ENCODE assay signal across 10 cellular contexts in genomic region chr16:86578499-86579267, GRCh38. TPM values are rescaled to one million over a fixed set of nuclear protein-coding genes. Genes with fewer than 3 reads are reported as not detected.
A peak's percentile ranks its signal among the peaks of the same experiment; 100 is the strongest.
DNase-seq lines count a peak whose midpoint lies in the region; ATAC-seq and TF ChIP-seq lines count a peak whose summit lies in the region.
"Had no signal": no experiment of that assay in that cellular context is flagged by ENCODE, and none has a peak within 500 bp of the region (broad histone marks: within the 10 kb centered on the region; RNA-seq: fewer than 3 reads in every experiment).

Gene FOXL1 (plus strand): TSS chr16:86578549. CDS start chr16:86578724, 175 bp downstream.

- H3K4me2 ChIP-seq in neural cell (ENCODE audit: low read length): no peak within 1 kb of the TSS

- H3K9me3 ChIP-seq in SJSA1 (replicated peaks) (no peaks in the 10 kb centered on the region), neural cell (ENCODE audit: low read length) (no peaks in the 10 kb centered on the region)

- H3K4me1 ChIP-seq in SJSA1 (replicated peaks): peaks cover 57% of the 10 kb centered on the region

- DNase-seq in AG20443 (ENCODE audit: low spot score) (peak; percentile 66), SJSA1 (ENCODE audit: low read depth in 1 of 2, low spot score in 2 of 2) (peak in 1 of 2 experiments; percentile 90), fibroblast of villous mesenchyme (ENCODE audit: low read depth) (peak; percentile 64), GM10248 (ENCODE audit: extremely low spot score) (no peak), epidermal melanocyte (ENCODE audit: insufficient read length, low spot score) (no peak)
- DNase-seq in effector CD8-positive, alpha-beta T cell (lab: John Stamatoyannopoulos, UW): no peak
- DNase-seq: DMS 273 treated with DMSO at 0.1 percent for 48 hours, NCI-H774 had no signal

- ATAC-seq in GM21528 (IDR thresholded peaks at IDR 0.05; ENCODE audit: low FRiP score, unreplicated experiment): no peak

- TF ChIP-seq RAD21 in neural cell (conservative IDR thresholded peaks at IDR 0.05): no peak

- CTCF ChIA-PET in GM10248 (lab: Yijun Ruan, JAX): interaction anchor here (1.1 to 1.3 kb wide), 2 partner anchors 14 to 483 kb away, joined by 4 read pairs; no protein-coding TSS in a partner anchor

- H3F3A ChIP-seq in neural cell (ENCODE audit: insufficient read depth, low read length, poor library complexity, severe bottlenecking): no peaks in the 10 kb centered on the region

- peak within 1 kb of the TSS; percentile 47 for H3K4me3 ChIP-seq in SJSA1
- H3K4me3 ChIP-seq in fibroblast of villous mesenchyme (ENCODE audit: low read depth, low read length): peak within 1 kb of the TSS; percentile 72
- peak within 1 kb of the TSS; percentile 57 for H3K4me3 ChIP-seq in neural cell (ENCODE audit: low read length)

- H3K36me3 ChIP-seq in SJSA1: peaks cover 73% of the 10 kb centered on the region
- H3K36me3 ChIP-seq in neural cell (ENCODE audit: insufficient read depth, low read length): no peaks in the 10 kb centered on the region

- H2AFZ ChIP-seq in neural cell (ENCODE audit: low read depth, low read length): no peak within 1 kb of the TSS

- POLR2A ChIA-PET in GM10248 (lab: Yijun Ruan, JAX): no interaction called here

- H3K27me3 ChIP-seq in SJSA1 (replicated peaks) (no peaks in the 10 kb centered on the region), neural cell (ENCODE audit: insufficient read depth, low read depth, low read length) (peaks cover 92% of the 10 kb centered on the region)

- no peaks in the 10 kb centered on the region for H3K79me2 ChIP-seq in neural cell (replicated peaks; ENCODE audit: insufficient read depth, low read length)

- H3K27ac ChIP-seq in SJSA1 (peak within 1 kb of the TSS; percentile 90), neural cell (ENCODE audit: low read length) (no peak within 1 kb of the TSS)

- no peaks in the 10 kb centered on the region for H3K9me2 ChIP-seq in neural cell (ENCODE audit: insufficient read depth, low read length)

- no peak within 1 kb of the TSS for H3K9ac ChIP-seq in neural cell (ENCODE audit: low read length)

- no peaks in the 10 kb centered on the region for H4K20me1 ChIP-seq in neural cell (ENCODE audit: insufficient read depth)

- no peak for TF ChIP-seq EP300 in neural cell (conservative IDR thresholded peaks at IDR 0.05; ENCODE audit: poor library complexity, severe bottlenecking)

- TF ChIP-seq CTCF in fibroblast of villous mesenchyme (IDR thresholded peaks at IDR 0.05; ENCODE audit: insufficient read depth, low read depth, low read length) (no peak), neural cell (IDR thresholded peaks at IDR 0.05; ENCODE audit: poor library complexity, severe bottlenecking) (no peak), GM10248 (IDR thresholded peaks at IDR 0.05; ENCODE audit: control extremely low read depth, extremely low read depth, low read depth, missing control alignments) (no peak)

TF ChIP-seq in neural cell, 6 proteins besides CTCF, POLR2A, EP300 and RAD21:
- no peak for TF ChIP-seq MXI1 (conservative IDR thresholded peaks at IDR 0.05; ENCODE audit: poor library complexity, severe bottlenecking)
- TF ChIP-seq TAF1 (IDR thresholded peaks at IDR 0.05; ENCODE audit: low read depth): no peak

RNA-seq across cellular contexts. Expression of gene FOXL1, which starts in this region (rescaled TPM):
- total RNA-seq in SJSA1 (2014; rRNA removed; shearing (Covaris generic)): 39.4 and 43.2 TPM in 2 replicates
- total RNA-seq in fibroblast of villous mesenchyme: 0.86 and 3.5 TPM in 2 replicates
- 0.07 and 0.24 TPM in 2 replicates for polyA plus RNA-seq in neural cell
- polyA minus RNA-seq in neural cell: not detected in 2 replicates

Comparison
In these comparisons a context has a peak if more than half of its experiments do, and no peak if none do; other contexts are left out.
1. DNase-seq: peak in AG20443 (single experiment) and fibroblast of villous mesenchyme (single experiment); none in GM10248 (single experiment), epidermal melanocyte (single experiment) and effector CD8-positive, alpha-beta T cell (single experiment).
2. Peak in every context shown above with its lines, with median percentiles within 50 percentile points of each other: H3K4me3 ChIP-seq.